ENCODE assay signal across 8 cellular contexts in the genomic region with DNA sequence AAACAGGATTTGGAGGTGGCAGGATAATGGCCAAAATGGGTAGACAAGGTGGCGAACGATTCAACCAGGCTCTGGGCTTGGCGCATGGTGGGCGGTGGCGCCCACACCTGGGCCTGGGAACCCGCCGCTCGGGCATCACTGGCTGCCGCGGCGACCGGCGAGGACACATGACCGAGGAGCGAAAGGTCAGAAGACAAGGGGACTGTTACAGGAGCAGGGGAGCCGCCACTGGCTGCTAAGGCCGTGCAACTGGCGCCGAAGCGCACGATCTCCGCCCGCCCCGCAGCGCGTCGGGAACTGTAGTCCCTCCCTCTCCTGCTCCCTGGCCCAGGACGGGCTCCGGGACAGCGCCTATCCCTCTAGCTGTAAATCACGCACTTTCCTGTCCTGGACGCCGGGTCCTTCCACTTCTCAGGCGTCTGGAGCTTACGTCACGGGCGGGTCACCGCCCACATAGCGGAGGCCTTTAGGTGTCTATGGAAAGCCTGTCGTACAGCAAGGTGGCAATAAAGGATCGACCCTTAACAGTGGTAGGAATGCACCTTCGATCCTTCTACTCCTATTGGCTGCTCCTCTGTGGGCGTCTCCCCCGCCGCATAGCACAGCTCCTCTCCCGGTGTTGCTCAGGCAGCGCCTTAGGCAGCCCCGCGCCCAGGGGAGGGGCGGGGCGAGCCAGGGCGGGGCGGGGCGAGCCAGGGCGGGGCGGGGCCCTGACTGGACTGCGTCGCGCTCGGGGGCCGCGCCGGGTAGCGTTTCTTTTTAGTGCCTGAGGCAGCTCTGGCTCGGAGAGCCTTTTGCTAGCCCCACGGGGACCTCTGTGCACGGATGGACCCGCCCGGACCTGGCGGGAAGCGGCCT. TPM values are rescaled to one million over a fixed set of nuclear protein-coding genes. Genes with fewer than 3 reads are reported as not detected.
DNase-seq lines count a peak whose midpoint lies in the region; TF ChIP-seq lines count a peak whose summit lies in the region.

Gene ICE1 (plus strand): TSS at position 717 of the 858 bp plus-strand sequence. CDS start 239 bp downstream, outside the sequence.

- H3K79me2 ChIP-seq in MM.1S (ENCODE audit: low read length) (peaks cover 45% of the 10 kb centered on the region), neural cell (replicated peaks; ENCODE audit: insufficient read depth, low read length) (peaks cover 42% of the 10 kb centered on the region)

- H3K36me3 ChIP-seq in ES-I3 (ENCODE audit: insufficient read depth, low read length): no peaks in the 10 kb centered on the region
- peaks cover 3% of the 10 kb centered on the region; the same call in 1 of the 2 replicates for H3K36me3 ChIP-seq in HAP-1 (replicated peaks)
- H3K36me3 ChIP-seq in MM.1S (replicated peaks; ENCODE audit: insufficient read depth, low read length): no peaks in the 10 kb centered on the region
- no peaks in the 10 kb centered on the region for H3K36me3 ChIP-seq in neural cell (ENCODE audit: insufficient read depth, low read length)
- no peaks in the 10 kb centered on the region for H3K36me3 ChIP-seq in stomach

- 0 to 1% (median 0%) methylated on average over 36 to 71 of the region's 71 CpGs for WGBS in stomach, 5 donors

- TF ChIP-seq RAD21 in neural cell (conservative IDR thresholded peaks at IDR 0.05): peak; percentile 20

- peak in 2 of 4 donors; percentile 33 to 53 for TF ChIP-seq POLR2A in stomach (IDR thresholded peaks at IDR 0.05)

- TF ChIP-seq CTCF in MM.1S (IDR thresholded peaks at IDR 0.05; ENCODE audit: low read length) (no peak), neural cell (IDR thresholded peaks at IDR 0.05; ENCODE audit: poor library complexity, severe bottlenecking) (peak; percentile 30), stomach (IDR thresholded peaks at IDR 0.05) (peak in 1 of 7 experiments; percentile 18)

- H3F3A ChIP-seq in MM.1S (ENCODE audit: insufficient read depth, low read length) (peaks cover 24% of the 10 kb centered on the region), neural cell (ENCODE audit: insufficient read depth, low read length, poor library complexity, severe bottlenecking) (no peaks in the 10 kb centered on the region)

- H3K27ac ChIP-seq in MM.1S (ENCODE audit: low read length) (peak within 1 kb of the TSS; percentile 90), neural cell (ENCODE audit: low read length) (peak within 1 kb of the TSS; percentile 95), stomach (peak within 1 kb of the TSS; percentile 93 to 98 (median 94))

- peak within 1 kb of the TSS; percentile 92 for H3K9ac ChIP-seq in ES-I3 (ENCODE audit: low read depth, low read length)
- H3K9ac ChIP-seq in MM.1S (ENCODE audit: low read length): peak within 1 kb of the TSS; percentile 80
- peak within 1 kb of the TSS; percentile 75 for H3K9ac ChIP-seq in neural cell (ENCODE audit: low read length)

- H3K9me2 ChIP-seq in MM.1S (replicated peaks; ENCODE audit: insufficient read depth, low read length) (no peaks in the 10 kb centered on the region), neural cell (ENCODE audit: insufficient read depth, low read length) (no peaks in the 10 kb centered on the region)

- H3K4me3 ChIP-seq in HAP-1 (peak within 1 kb of the TSS; percentile 64), MM.1S (ENCODE audit: low read length) (peak within 1 kb of the TSS; percentile 93), neural cell (ENCODE audit: low read length) (peak within 1 kb of the TSS; percentile 88), stomach (peak within 1 kb of the TSS; percentile 100)

- H2AFZ ChIP-seq in MM.1S (ENCODE audit: low read length) (peak within 1 kb of the TSS; percentile 60), neural cell (ENCODE audit: low read depth, low read length) (peak within 1 kb of the TSS; percentile 75)

- in situ Hi-C loops in HAP-1 (cut with MboI; ENCODE audit: low sequenced_read_pairs): loop anchor here (10.0 kb wide), 2 partner anchors 277 to 547 kb away; partner anchors contain the start of gene ADAMTS16

- peak; percentile 37 for TF ChIP-seq EP300 in neural cell (conservative IDR thresholded peaks at IDR 0.05; ENCODE audit: poor library complexity, severe bottlenecking)
- TF ChIP-seq EP300 in stomach (IDR thresholded peaks at IDR 0.05): peak; percentile 64

- H3K4me1 ChIP-seq in ES-I3 (ENCODE audit: insufficient read depth, low read length) (peaks cover 13% of the 10 kb centered on the region), HAP-1 (peaks cover 15% of the 10 kb centered on the region), MM.1S (ENCODE audit: low read length) (peaks cover 36% of the 10 kb centered on the region), stomach (peaks cover 33 to 64% (median 53%) of the 10 kb centered on the region in 4 donors)

- no peaks in the 10 kb centered on the region for H4K20me1 ChIP-seq in MM.1S (ENCODE audit: insufficient read depth, low read length)
- H4K20me1 ChIP-seq in neural cell (ENCODE audit: insufficient read depth): no peaks in the 10 kb centered on the region

- H3K9me3 ChIP-seq in ES-I3 (ENCODE audit: control insufficient read depth, insufficient read depth, low read length) (no peaks in the 10 kb centered on the region), HAP-1 (no peaks in the 10 kb centered on the region), MM.1S (replicated peaks; ENCODE audit: insufficient read depth, low read length) (no peaks in the 10 kb centered on the region), neural cell (ENCODE audit: low read length) (no peaks in the 10 kb centered on the region), stomach (no peaks in the 10 kb centered on the region)

- H3K4me2 ChIP-seq in MM.1S (ENCODE audit: low read depth, low read length): peak within 1 kb of the TSS; percentile 84
- peak within 1 kb of the TSS; percentile 94 for H3K4me2 ChIP-seq in neural cell (ENCODE audit: low read length)

- H3K27me3 ChIP-seq in HAP-1 (ENCODE audit: low read depth) (no peaks in the 10 kb centered on the region), MM.1S (replicated peaks; ENCODE audit: insufficient read depth, low read length) (no peaks in the 10 kb centered on the region), neural cell (ENCODE audit: insufficient read depth, low read depth, low read length) (no peaks in the 10 kb centered on the region), stomach (no peaks in the 10 kb centered on the region)

- DNase-seq in HAP-1 (ENCODE audit: low spot score in 2 of 2): peak; percentile 92 to 96
- DNase-seq in MM.1S: peak; percentile 97
- peak; percentile 87 for DNase-seq in SIG-M5 (lab: John Stamatoyannopoulos, UW)
- DNase-seq in activated gamma-delta T cell (lab: John Stamatoyannopoulos, UW): peak; percentile 82
- DNase-seq in fibroblast of the conjunctiva (ENCODE audit: low read depth): peak; percentile 97
- peak; percentile 98 for DNase-seq in stomach

- intact Hi-C loops in stomach (cut with DNase I; ENCODE audit: low total_unique reads): no loop called here

TF ChIP-seq in neural cell, 6 proteins besides CTCF, POLR2A, EP300 and RAD21:
- TF ChIP-seq TAF1 (IDR thresholded peaks at IDR 0.05; ENCODE audit: low read depth) (peak; percentile 62), POLR2AphosphoS5 (IDR thresholded peaks at IDR 0.05) (peak; percentile 85), EZH2 (IDR thresholded peaks at IDR 0.05; ENCODE audit: borderline replicate concordance, insufficient read depth, low read length, poor library complexity, severe bottlenecking) (no peak), SMC3 (conservative IDR thresholded peaks at IDR 0.05; ENCODE audit: poor library complexity) (no peak)
- TF ChIP-seq, protein P1, sequence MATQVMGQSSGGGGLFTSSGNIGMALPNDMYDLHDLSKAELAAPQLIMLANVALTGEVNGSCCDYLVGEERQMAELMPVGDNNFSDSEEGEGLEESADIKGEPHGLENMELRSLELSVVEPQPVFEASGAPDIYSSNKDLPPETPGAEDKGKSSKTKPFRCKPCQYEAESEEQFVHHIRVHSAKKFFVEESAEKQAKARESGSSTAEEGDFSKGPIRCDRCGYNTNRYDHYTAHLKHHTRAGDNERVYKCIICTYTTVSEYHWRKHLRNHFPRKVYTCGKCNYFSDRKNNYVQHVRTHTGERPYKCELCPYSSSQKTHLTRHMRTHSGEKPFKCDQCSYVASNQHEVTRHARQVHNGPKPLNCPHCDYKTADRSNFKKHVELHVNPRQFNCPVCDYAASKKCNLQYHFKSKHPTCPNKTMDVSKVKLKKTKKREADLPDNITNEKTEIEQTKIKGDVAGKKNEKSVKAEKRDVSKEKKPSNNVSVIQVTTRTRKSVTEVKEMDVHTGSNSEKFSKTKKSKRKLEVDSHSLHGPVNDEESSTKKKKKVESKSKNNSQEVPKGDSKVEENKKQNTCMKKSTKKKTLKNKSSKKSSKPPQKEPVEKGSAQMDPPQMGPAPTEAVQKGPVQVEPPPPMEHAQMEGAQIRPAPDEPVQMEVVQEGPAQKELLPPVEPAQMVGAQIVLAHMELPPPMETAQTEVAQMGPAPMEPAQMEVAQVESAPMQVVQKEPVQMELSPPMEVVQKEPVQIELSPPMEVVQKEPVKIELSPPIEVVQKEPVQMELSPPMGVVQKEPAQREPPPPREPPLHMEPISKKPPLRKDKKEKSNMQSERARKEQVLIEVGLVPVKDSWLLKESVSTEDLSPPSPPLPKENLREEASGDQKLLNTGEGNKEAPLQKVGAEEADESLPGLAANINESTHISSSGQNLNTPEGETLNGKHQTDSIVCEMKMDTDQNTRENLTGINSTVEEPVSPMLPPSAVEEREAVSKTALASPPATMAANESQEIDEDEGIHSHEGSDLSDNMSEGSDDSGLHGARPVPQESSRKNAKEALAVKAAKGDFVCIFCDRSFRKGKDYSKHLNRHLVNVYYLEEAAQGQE (IDR thresholded peaks at IDR 0.05; ENCODE audit: borderline replicate concordance): peak; percentile 55

RNA-seq across cellular contexts. Expression of gene ICE1, which starts in this region (rescaled TPM):
- polyA plus RNA-seq in neural cell (22.1 and 24.4 TPM in 2 replicates), stomach (1 to 10 TPM; 4.0 to 4.9 (median 4.7) TPM)
- polyA minus RNA-seq in neural cell: 79.9 and 95.7 TPM in 2 replicates
- total RNA-seq in stomach: 10 to 100 TPM; 16.5 to 44.1 (median 20.1) TPM

Comparison
In these comparisons a context has a peak if more than half of its experiments do, and no peak if none do; other contexts are left out.
1. Peak in every context shown above with its lines: DNase-seq, H3K4me3 ChIP-seq and H3K27ac ChIP-seq.